8 cellular contexts compared by ENCODE assay signal in genomic region chr20:57392130-57392445, GRCh38. TPM values are rescaled to one million over a fixed set of nuclear protein-coding genes. Genes with fewer than 3 reads are reported as not detected.
DNase-seq lines count a peak whose midpoint lies in the region; ATAC-seq and TF ChIP-seq lines count a peak whose summit lies in the region.

No MANE protein-coding gene starts in this region.

- intact Hi-C loops in left ventricle myocardium inferior (cut with micrococcal nuclease) (no loop called here), Right ventricle myocardium inferior (cut with DNase I) (no loop called here), ascending aorta (cut with DNase I) (loop anchor here (5.0 to 10.0 kb wide), 3 partner anchors 190 to 303 kb away; no protein-coding TSS in a partner anchor), vagina (cut with DNase I) (loop anchor here (10.0 kb wide), 1 partner anchor 203 kb away; no protein-coding TSS in a partner anchor)

- no peak for TF ChIP-seq POLR2A in vagina (IDR thresholded peaks at IDR 0.05)

- WGBS in lung, 2 donors = 17 to 27% methylated on average over 11 of the region's 11 CpGs

- no peaks in the 10 kb centered on the region for H3K27me3 ChIP-seq in left ventricle myocardium inferior (ENCODE audit: low read depth)
- H3K27me3 ChIP-seq in ascending aorta = no peaks in the 10 kb centered on the region
- no peaks in the 10 kb centered on the region for H3K27me3 ChIP-seq in lung (ENCODE audit: control insufficient read depth, insufficient read depth)
- H3K27me3 ChIP-seq in vagina = no peaks in the 10 kb centered on the region

- H3K4me3 ChIP-seq in left ventricle myocardium inferior (peak overlapping the region; percentile 80), ascending aorta (peak overlapping the region; percentile 79 to 83), lung (peak overlapping the region; percentile 41), vagina (peak overlapping the region; percentile 61 to 92)

- H3K27ac ChIP-seq in left ventricle myocardium inferior (replicated peaks) (peak overlapping the region; percentile 93), ascending aorta (peak overlapping the region; percentile 82 to 91), lung (ENCODE audit: low read depth in 1 of 2, low read length in 1 of 2) (peak overlapping the region; percentile 57 to 73), vagina (peak overlapping the region; percentile 68)

- TF ChIP-seq CTCF in left ventricle myocardium inferior (IDR thresholded peaks at IDR 0.05; ENCODE audit: borderline replicate concordance) (no peak), ascending aorta (IDR thresholded peaks at IDR 0.05) (no peak), lung (IDR thresholded peaks at IDR 0.05; ENCODE audit: control extremely low read depth, extremely low read depth) (no peak), vagina (IDR thresholded peaks at IDR 0.05) (no peak), GM20000 (IDR thresholded peaks at IDR 0.05; ENCODE audit: extremely low read depth, missing control alignments) (no peak)

- peaks cover 74% of the 10 kb centered on the region for H3K4me1 ChIP-seq in left ventricle myocardium inferior
- H3K4me1 ChIP-seq in ascending aorta = peaks cover 6 to 54% of the 10 kb centered on the region in 2 donors
- H3K4me1 ChIP-seq in lung (ENCODE audit: control insufficient read depth in 2 of 2, insufficient read depth in 2 of 2, low read length in 2 of 2) = peaks cover 3 to 26% of the 10 kb centered on the region in 2 donors
- peaks cover 56% of the 10 kb centered on the region for H3K4me1 ChIP-seq in vagina

- no peak for DNase-seq in left ventricle myocardium inferior
- DNase-seq in Right ventricle myocardium inferior (ENCODE audit: missing footprints) = no peak
- DNase-seq in ascending aorta (ENCODE audit: low spot score in 2 of 2) = no peak
- no peak for DNase-seq in lung (ENCODE audit: low spot score)
- no peak for DNase-seq in vagina (ENCODE audit: extremely low spot score in 2 of 2)
- no peak for DNase-seq in GM20000 (ENCODE audit: low spot score)
- DNase-seq in foreskin melanocyte = no peak
- no peak for DNase-seq in activated CD4-positive, CD25-positive, alpha-beta regulatory T cell treated with anti-CD3 and anti-CD28 coated beads, Interleukin-2, amount 50 U/mL, for 72 hours

- H3K36me3 ChIP-seq in left ventricle myocardium inferior = peaks cover 22% of the 10 kb centered on the region
- H3K36me3 ChIP-seq in ascending aorta = peaks cover 9 to 11% of the 10 kb centered on the region in 2 donors
- peaks cover 0 to 19% of the 10 kb centered on the region in 2 donors for H3K36me3 ChIP-seq in lung (ENCODE audit: control insufficient read depth in 2 of 2, insufficient read depth in 2 of 2, low read length in 2 of 2)
- H3K36me3 ChIP-seq in vagina = no peaks in the 10 kb centered on the region

- H3K9me3 ChIP-seq in left ventricle myocardium inferior (replicated peaks) (no peaks in the 10 kb centered on the region), ascending aorta (no peaks in the 10 kb centered on the region), lung (ENCODE audit: control insufficient read depth in 2 of 2, insufficient read depth in 1 of 2, low read length in 1 of 2) (no peaks in the 10 kb centered on the region), vagina (no peaks in the 10 kb centered on the region)

- ATAC-seq in Right ventricle myocardium inferior = no peak
- no peak for ATAC-seq in lung (ENCODE audit: insufficient read depth, low FRiP score)

RNA-seq across cellular contexts. Expression of gene RBM38, which starts 0.9 kb away (rescaled TPM):
- 75.5 TPM for total RNA-seq in left ventricle myocardium inferior
- total RNA-seq in Right ventricle myocardium inferior = 89.6 TPM
- total RNA-seq in ascending aorta = 24.6 TPM
- 10 to 100 TPM; 32.3 to 38.6 TPM for total RNA-seq in lung
- polyA plus RNA-seq in lung = 10 to 100 TPM; 23.1 to 29.5 TPM
- 24.8 TPM for total RNA-seq in vagina

RNA-seq across cellular contexts. Expression of gene RAE1, which starts 41.0 kb away (rescaled TPM):
- total RNA-seq in left ventricle myocardium inferior (15.3 TPM), Right ventricle myocardium inferior (14.6 TPM), ascending aorta (9.5 TPM), lung (10 to 100 TPM; 20.3 to 31.0 TPM), vagina (21.1 TPM)
- 10 to 100 TPM in 1 of 2 donors, 1 to 10 TPM in 1; 9.7 to 21.1 TPM for polyA plus RNA-seq in lung

Comparison
In these comparisons a context has a peak if more than half of its experiments do, and no peak if none do; other contexts are left out.
1. intact Hi-C loops: an anchor here in ascending aorta (5.0 to 10.0 kb wide) and vagina (10.0 kb wide); none called in left ventricle myocardium inferior and Right ventricle myocardium inferior.